Comparison of ENCODE assay signal across 11 cellular contexts in genomic region chr3:12830785-12831581, GRCh38. TPM values are rescaled to one million over a fixed set of nuclear protein-coding genes. Genes with fewer than 3 reads are reported as not detected.
DNase-seq lines count a peak whose midpoint lies in the region; ATAC-seq and TF ChIP-seq lines count a peak whose summit lies in the region.
"Had no signal": no experiment of that assay in that cellular context is flagged by ENCODE, and none has a peak within 500 bp of the region (broad histone marks: within the 10 kb centered on the region; RNA-seq: fewer than 3 reads in every experiment).

No MANE protein-coding gene starts in this region.

- no peak overlapping the region for H3K27ac Mint-ChIP-seq in type B pancreatic cell

- DNase-seq in left cardiac atrium, result no peak
- DNase-seq in cardiac septum (ENCODE audit: low spot score), result no peak
- no peak for DNase-seq in RWPE2 (ENCODE audit: low spot score)
- DNase-seq in fibroblast of the aortic adventitia (ENCODE audit: low read depth), result no peak
- no peak for DNase-seq in type B pancreatic cell (ENCODE audit: extremely low spot score, unreplicated experiment)
- DNase-seq in D341Med (ENCODE audit: low spot score), result no peak
- DNase-seq in ureter (ENCODE audit: low spot score), result no peak
- DNase-seq: activated CD8-positive, alpha-beta memory T cell treated with anti-CD3 and anti-CD28 coated beads, Interleukin-2, amount 50 U/mL, for 4 hours; Kasumi-1; stimulated activated naive CD4-positive, alpha-beta T cell had no signal

- H3K27ac ChIP-seq in RWPE2 (ENCODE audit: poor library complexity, severe bottlenecking), result peak overlapping the region; percentile 84

- no peak for TF ChIP-seq CTCF in RWPE2 (IDR thresholded peaks at IDR 0.05; ENCODE audit: poor library complexity, severe bottlenecking)
- TF ChIP-seq CTCF in fibroblast of the aortic adventitia (IDR thresholded peaks at IDR 0.05; ENCODE audit: insufficient read depth, low read length), result peak; percentile 26
- peak; percentile 69 for TF ChIP-seq CTCF in type B pancreatic cell (conservative IDR thresholded peaks at IDR 0.05)

- no peaks in the 10 kb centered on the region for H3K9me3 Mint-ChIP-seq in type B pancreatic cell

- ATAC-seq in left cardiac atrium (peak; percentile 4 to 14), RWPE2 (ENCODE audit: low read depth) (no peak), HG03571 (IDR thresholded peaks at IDR 0.05; ENCODE audit: unreplicated experiment) (no peak)

- H3K4me3 ChIP-seq in RWPE2 (ENCODE audit: severe bottlenecking) (no peak overlapping the region), fibroblast of the aortic adventitia (ENCODE audit: low read depth, low read length) (no peak overlapping the region)

- H3K27me3 ChIP-seq in RWPE2 (ENCODE audit: insufficient read depth, poor library complexity, severe bottlenecking), result no peaks in the 10 kb centered on the region

- intact Hi-C loops in left cardiac atrium (cut with DNase I) (no loop called here), cardiac septum (cut with DNase I) (no loop called here)

- peaks cover 27% of the 10 kb centered on the region for H3K4me1 ChIP-seq in RWPE2 (ENCODE audit: insufficient read depth, poor library complexity, severe bottlenecking)

- no peak overlapping the region for H3K4me3 Mint-ChIP-seq in type B pancreatic cell

- no peaks in the 10 kb centered on the region for H3K4me1 Mint-ChIP-seq in type B pancreatic cell (ENCODE audit: unreplicated experiment)

- no peaks in the 10 kb centered on the region for H3K27me3 Mint-ChIP-seq in type B pancreatic cell

- H3K36me3 Mint-ChIP-seq in type B pancreatic cell, result peaks cover 17% of the 10 kb centered on the region

- H3K36me3 ChIP-seq in RWPE2 (ENCODE audit: low read depth), result peaks cover 52% of the 10 kb centered on the region

- H3K9me3 ChIP-seq in RWPE2 (ENCODE audit: severe bottlenecking), result no peaks in the 10 kb centered on the region

RNA-seq across cellular contexts. Expression of gene RPL32, which starts 10.4 kb away (rescaled TPM):
- total RNA-seq in left cardiac atrium (1,000 to 10,000 TPM; 1,021 to 1,102 TPM), cardiac septum (722 TPM), fibroblast of the aortic adventitia (ENCODE audit: low replicate concordance) (213 and 1,353 TPM in 2 replicates), type B pancreatic cell (ENCODE audit: low replicate concordance) (1,894 and 1,964 TPM in 2 replicates), ureter (2,253 TPM)

RNA-seq across cellular contexts. Expression of gene CAND2, which starts 34.5 kb away (rescaled TPM):
- total RNA-seq in left cardiac atrium (10 to 100 TPM; 41.6 to 51.0 TPM), cardiac septum (62.6 TPM), fibroblast of the aortic adventitia (ENCODE audit: low replicate concordance) (6.1 and 11.4 TPM in 2 replicates), type B pancreatic cell (ENCODE audit: low replicate concordance) (5.5 and 11.1 TPM in 2 replicates), ureter (13.7 TPM)

Comparison
In these comparisons a context has a peak if more than half of its experiments do, and no peak if none do; other contexts are left out.
1. ATAC-seq: peak in left cardiac atrium (2 of 2); none in RWPE2 (single experiment) and HG03571 (single experiment).